In genomic region chr7:135207739-135208416, GRCh38 we compare ENCODE assay signal across 1 cellular context.
TF ChIP-seq lines count a peak whose summit lies in the region.

No MANE protein-coding gene starts in this region.

TF ChIP-seq in HepG2, 621 proteins besides CTCF, POLR2A, EP300 and RAD21:
- TF ChIP-seq ZNF350 (CRISPR knock-in tag; IDR thresholded peaks at IDR 0.05; ENCODE audit: borderline replicate concordance, low read depth): 0 out of 2 replicates have a peak, but pooled peaks have one; percentile 36
- no peak for TF ChIP-seq ZNF121 (CRISPR knock-in tag; IDR thresholded peaks at IDR 0.05)
- TF ChIP-seq, protein P1, sequence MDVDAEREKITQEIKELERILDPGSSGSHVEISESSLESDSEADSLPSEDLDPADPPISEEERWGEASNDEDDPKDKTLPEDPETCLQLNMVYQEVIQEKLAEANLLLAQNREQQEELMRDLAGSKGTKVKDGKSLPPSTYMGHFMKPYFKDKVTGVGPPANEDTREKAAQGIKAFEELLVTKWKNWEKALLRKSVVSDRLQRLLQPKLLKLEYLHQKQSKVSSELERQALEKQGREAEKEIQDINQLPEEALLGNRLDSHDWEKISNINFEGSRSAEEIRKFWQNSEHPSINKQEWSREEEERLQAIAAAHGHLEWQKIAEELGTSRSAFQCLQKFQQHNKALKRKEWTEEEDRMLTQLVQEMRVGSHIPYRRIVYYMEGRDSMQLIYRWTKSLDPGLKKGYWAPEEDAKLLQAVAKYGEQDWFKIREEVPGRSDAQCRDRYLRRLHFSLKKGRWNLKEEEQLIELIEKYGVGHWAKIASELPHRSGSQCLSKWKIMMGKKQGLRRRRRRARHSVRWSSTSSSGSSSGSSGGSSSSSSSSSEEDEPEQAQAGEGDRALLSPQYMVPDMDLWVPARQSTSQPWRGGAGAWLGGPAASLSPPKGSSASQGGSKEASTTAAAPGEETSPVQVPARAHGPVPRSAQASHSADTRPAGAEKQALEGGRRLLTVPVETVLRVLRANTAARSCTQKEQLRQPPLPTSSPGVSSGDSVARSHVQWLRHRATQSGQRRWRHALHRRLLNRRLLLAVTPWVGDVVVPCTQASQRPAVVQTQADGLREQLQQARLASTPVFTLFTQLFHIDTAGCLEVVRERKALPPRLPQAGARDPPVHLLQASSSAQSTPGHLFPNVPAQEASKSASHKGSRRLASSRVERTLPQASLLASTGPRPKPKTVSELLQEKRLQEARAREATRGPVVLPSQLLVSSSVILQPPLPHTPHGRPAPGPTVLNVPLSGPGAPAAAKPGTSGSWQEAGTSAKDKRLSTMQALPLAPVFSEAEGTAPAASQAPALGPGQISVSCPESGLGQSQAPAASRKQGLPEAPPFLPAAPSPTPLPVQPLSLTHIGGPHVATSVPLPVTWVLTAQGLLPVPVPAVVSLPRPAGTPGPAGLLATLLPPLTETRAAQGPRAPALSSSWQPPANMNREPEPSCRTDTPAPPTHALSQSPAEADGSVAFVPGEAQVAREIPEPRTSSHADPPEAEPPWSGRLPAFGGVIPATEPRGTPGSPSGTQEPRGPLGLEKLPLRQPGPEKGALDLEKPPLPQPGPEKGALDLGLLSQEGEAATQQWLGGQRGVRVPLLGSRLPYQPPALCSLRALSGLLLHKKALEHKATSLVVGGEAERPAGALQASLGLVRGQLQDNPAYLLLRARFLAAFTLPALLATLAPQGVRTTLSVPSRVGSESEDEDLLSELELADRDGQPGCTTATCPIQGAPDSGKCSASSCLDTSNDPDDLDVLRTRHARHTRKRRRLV (CRISPR knock-in tag; IDR thresholded peaks at IDR 0.05): no peak
- no peak for TF ChIP-seq ZNF83 (CRISPR knock-in tag; IDR thresholded peaks at IDR 0.05; ENCODE audit: borderline replicate concordance)
- TF ChIP-seq, protein P2, sequence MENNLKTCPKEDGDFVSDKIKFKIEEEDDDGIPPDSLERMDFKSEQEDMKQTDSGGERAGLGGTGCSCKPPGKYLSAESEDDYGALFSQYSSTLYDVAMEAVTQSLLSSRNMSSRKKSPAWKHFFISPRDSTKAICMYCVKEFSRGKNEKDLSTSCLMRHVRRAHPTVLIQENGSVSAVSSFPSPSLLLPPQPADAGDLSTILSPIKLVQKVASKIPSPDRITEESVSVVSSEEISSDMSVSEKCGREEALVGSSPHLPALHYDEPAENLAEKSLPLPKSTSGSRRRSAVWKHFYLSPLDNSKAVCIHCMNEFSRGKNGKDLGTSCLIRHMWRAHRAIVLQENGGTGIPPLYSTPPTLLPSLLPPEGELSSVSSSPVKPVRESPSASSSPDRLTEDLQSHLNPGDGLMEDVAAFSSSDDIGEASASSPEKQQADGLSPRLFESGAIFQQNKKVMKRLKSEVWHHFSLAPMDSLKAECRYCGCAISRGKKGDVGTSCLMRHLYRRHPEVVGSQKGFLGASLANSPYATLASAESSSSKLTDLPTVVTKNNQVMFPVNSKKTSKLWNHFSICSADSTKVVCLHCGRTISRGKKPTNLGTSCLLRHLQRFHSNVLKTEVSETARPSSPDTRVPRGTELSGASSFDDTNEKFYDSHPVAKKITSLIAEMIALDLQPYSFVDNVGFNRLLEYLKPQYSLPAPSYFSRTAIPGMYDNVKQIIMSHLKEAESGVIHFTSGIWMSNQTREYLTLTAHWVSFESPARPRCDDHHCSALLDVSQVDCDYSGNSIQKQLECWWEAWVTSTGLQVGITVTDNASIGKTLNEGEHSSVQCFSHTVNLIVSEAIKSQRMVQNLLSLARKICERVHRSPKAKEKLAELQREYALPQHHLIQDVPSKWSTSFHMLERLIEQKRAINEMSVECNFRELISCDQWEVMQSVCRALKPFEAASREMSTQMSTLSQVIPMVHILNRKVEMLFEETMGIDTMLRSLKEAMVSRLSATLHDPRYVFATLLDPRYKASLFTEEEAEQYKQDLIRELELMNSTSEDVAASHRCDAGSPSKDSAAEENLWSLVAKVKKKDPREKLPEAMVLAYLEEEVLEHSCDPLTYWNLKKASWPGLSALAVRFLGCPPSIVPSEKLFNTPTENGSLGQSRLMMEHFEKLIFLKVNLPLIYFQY (CRISPR knock-in tag; IDR thresholded peaks at IDR 0.05; ENCODE audit: borderline replicate concordance): 0 out of 2 replicates have a peak, but pooled peaks have one; percentile 14
- TF ChIP-seq HNF1A (IDR thresholded peaks at IDR 0.05; ENCODE audit: low read depth): peak; percentile 52; the same call in 1 of the 2 replicates
- peak; percentile 20; the same call in 1 of the 2 replicates for TF ChIP-seq HNF1A (CRISPR knock-in tag; IDR thresholded peaks at IDR 0.05; ENCODE audit: borderline replicate concordance)
- no peak for TF ChIP-seq CAMTA2 (CRISPR knock-in tag; IDR thresholded peaks at IDR 0.05; ENCODE audit: borderline replicate concordance)
- TF ChIP-seq SOX13 (IDR thresholded peaks at IDR 0.05): no peak
- TF ChIP-seq SOX13 (CRISPR knock-in tag; conservative IDR thresholded peaks at IDR 0.05 in 1 of 2, IDR thresholded peaks at IDR 0.05 in 1 of 2): 0 out of 4 replicates have a peak, but pooled peaks of 1 of the 2 experiments have one; percentile 16
- TF ChIP-seq ZNF20 (CRISPR knock-in tag; IDR thresholded peaks at IDR 0.05): no peak
- TF ChIP-seq SOX6 (IDR thresholded peaks at IDR 0.05): no peak
- TF ChIP-seq SOX6 (CRISPR knock-in tag; IDR thresholded peaks at IDR 0.05): peak; percentile 22; the same call in 1 of the 2 replicates
- no peak for TF ChIP-seq EEA1 (CRISPR knock-in tag; IDR thresholded peaks at IDR 0.05; ENCODE audit: borderline replicate concordance)
- no peak for TF ChIP-seq ATF7-NPFF (CRISPR knock-in tag; IDR thresholded peaks at IDR 0.05; ENCODE audit: low read depth)
- TF ChIP-seq BCL6 (CRISPR knock-in tag; IDR thresholded peaks at IDR 0.05): no peak
- no peak for TF ChIP-seq PPARG (CRISPR knock-in tag; conservative IDR thresholded peaks at IDR 0.05)
- TF ChIP-seq SAP130 (CRISPR knock-in tag; IDR thresholded peaks at IDR 0.05; ENCODE audit: low read depth): 0 out of 2 replicates have a peak, but pooled peaks have one; percentile 17
- TF ChIP-seq, protein P3, sequence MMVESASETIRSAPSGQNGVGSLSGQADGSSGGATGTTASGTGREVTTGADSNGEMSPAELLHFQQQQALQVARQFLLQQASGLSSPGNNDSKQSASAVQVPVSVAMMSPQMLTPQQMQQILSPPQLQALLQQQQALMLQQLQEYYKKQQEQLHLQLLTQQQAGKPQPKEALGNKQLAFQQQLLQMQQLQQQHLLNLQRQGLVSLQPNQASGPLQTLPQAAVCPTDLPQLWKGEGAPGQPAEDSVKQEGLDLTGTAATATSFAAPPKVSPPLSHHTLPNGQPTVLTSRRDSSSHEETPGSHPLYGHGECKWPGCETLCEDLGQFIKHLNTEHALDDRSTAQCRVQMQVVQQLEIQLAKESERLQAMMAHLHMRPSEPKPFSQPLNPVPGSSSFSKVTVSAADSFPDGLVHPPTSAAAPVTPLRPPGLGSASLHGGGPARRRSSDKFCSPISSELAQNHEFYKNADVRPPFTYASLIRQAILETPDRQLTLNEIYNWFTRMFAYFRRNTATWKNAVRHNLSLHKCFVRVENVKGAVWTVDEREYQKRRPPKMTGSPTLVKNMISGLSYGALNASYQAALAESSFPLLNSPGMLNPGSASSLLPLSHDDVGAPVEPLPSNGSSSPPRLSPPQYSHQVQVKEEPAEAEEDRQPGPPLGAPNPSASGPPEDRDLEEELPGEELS (CRISPR knock-in tag; IDR thresholded peaks at IDR 0.05): 0 out of 2 replicates have a peak, but pooled peaks have one; percentile 30
- TF ChIP-seq, protein P4, sequence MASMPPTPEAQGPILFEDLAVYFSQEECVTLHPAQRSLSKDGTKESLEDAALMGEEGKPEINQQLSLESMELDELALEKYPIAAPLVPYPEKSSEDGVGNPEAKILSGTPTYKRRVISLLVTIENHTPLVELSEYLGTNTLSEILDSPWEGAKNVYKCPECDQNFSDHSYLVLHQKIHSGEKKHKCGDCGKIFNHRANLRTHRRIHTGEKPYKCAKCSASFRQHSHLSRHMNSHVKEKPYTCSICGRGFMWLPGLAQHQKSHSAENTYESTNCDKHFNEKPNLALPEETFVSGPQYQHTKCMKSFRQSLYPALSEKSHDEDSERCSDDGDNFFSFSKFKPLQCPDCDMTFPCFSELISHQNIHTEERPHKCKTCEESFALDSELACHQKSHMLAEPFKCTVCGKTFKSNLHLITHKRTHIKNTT (CRISPR knock-in tag; IDR thresholded peaks at IDR 0.05): no peak
- TF ChIP-seq ZNF354B (CRISPR knock-in tag; IDR thresholded peaks at IDR 0.05): no peak
- TF ChIP-seq KAT8 (CRISPR knock-in tag; IDR thresholded peaks at IDR 0.05): no peak
- TF ChIP-seq, protein P5, sequence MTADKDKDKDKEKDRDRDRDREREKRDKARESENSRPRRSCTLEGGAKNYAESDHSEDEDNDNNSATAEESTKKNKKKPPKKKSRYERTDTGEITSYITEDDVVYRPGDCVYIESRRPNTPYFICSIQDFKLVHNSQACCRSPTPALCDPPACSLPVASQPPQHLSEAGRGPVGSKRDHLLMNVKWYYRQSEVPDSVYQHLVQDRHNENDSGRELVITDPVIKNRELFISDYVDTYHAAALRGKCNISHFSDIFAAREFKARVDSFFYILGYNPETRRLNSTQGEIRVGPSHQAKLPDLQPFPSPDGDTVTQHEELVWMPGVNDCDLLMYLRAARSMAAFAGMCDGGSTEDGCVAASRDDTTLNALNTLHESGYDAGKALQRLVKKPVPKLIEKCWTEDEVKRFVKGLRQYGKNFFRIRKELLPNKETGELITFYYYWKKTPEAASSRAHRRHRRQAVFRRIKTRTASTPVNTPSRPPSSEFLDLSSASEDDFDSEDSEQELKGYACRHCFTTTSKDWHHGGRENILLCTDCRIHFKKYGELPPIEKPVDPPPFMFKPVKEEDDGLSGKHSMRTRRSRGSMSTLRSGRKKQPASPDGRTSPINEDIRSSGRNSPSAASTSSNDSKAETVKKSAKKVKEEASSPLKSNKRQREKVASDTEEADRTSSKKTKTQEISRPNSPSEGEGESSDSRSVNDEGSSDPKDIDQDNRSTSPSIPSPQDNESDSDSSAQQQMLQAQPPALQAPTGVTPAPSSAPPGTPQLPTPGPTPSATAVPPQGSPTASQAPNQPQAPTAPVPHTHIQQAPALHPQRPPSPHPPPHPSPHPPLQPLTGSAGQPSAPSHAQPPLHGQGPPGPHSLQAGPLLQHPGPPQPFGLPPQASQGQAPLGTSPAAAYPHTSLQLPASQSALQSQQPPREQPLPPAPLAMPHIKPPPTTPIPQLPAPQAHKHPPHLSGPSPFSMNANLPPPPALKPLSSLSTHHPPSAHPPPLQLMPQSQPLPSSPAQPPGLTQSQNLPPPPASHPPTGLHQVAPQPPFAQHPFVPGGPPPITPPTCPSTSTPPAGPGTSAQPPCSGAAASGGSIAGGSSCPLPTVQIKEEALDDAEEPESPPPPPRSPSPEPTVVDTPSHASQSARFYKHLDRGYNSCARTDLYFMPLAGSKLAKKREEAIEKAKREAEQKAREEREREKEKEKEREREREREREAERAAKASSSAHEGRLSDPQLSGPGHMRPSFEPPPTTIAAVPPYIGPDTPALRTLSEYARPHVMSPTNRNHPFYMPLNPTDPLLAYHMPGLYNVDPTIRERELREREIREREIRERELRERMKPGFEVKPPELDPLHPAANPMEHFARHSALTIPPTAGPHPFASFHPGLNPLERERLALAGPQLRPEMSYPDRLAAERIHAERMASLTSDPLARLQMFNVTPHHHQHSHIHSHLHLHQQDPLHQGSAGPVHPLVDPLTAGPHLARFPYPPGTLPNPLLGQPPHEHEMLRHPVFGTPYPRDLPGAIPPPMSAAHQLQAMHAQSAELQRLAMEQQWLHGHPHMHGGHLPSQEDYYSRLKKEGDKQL (CRISPR knock-in tag; IDR thresholded peaks at IDR 0.05; ENCODE audit: low read depth): no peak
- TF ChIP-seq MAF1 (CRISPR knock-in tag; IDR thresholded peaks at IDR 0.05; ENCODE audit: borderline replicate concordance): no peak
- no peak for TF ChIP-seq ZNF235 (CRISPR knock-in tag; IDR thresholded peaks at IDR 0.05; ENCODE audit: borderline replicate concordance)
- no peak for TF ChIP-seq MBNL3 (CRISPR knock-in tag; conservative IDR thresholded peaks at IDR 0.05)
TF ChIP-seq in HepG2: peak in this region for 7.
